9 cellular contexts compared by ENCODE assay signal in the genomic region with DNA sequence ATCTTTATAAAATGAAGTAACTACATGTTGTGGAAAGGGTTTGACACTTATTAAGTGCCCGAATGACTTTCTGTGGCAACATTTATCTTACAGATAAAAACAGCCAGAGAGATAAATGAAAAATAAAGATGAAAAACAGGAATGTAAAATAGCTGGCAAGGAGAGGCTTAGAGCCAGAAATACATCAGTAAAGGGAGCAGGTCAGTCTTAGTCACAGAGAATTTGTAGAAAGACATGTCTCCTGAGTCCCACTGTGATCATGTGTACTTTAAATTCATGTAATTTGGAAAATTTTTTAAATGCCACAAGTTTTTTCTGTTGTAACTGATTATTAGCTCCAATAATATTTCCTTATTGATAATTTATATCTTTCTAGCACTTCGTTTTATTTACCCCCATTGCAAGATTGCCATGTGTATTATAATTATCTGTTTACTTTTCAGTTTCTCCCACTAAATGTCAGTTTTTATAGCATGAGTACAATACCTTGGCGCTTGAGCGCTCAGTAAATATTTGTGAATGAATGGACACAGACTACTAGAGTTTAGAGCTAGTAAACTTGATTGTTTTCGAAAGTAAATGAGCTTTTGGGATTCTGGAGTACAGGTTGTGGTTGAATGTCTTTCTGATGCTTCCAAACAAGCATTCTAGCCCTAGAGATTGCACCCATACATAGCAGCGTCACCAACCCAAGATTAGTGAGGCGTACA. TPM values are rescaled to one million over a fixed set of nuclear protein-coding genes. Genes with fewer than 3 reads are reported as not detected.
DNase-seq lines count a peak whose midpoint lies in the region; ATAC-seq and TF ChIP-seq lines count a peak whose summit lies in the region.
"Had no signal": no experiment of that assay in that cellular context is flagged by ENCODE, and none has a peak within 500 bp of the region (broad histone marks: within the 10 kb centered on the region; RNA-seq: fewer than 3 reads in every experiment).

No MANE protein-coding gene starts in this region.

- no peak for ATAC-seq in GM21576 (IDR thresholded peaks at IDR 0.05; ENCODE audit: unreplicated experiment)
- ATAC-seq in HG02938 (IDR thresholded peaks at IDR 0.05; ENCODE audit: unreplicated experiment) = no peak

- no peak for TF ChIP-seq CTCF in nephron progenitor cell (IDR thresholded peaks at IDR 0.05)

- H3K36me3 Mint-ChIP-seq in T-helper 1 cell treated with Interleukin-12 subunit alpha and Interleukin-12 subunit beta and Interleukin-4 antibody, amounts not matched to agents 30 μg/mL and 1 μg/mL, for 36 hours (ENCODE audit: low read depth) = peaks cover 26% of the 10 kb centered on the region
- H3K36me3 Mint-ChIP-seq in activated T-helper 2 cell treated with anti-CD3 and anti-CD28 coated beads, Interferon-gamma antibody, Interleukin-2, Interleukin-4, amounts not matched to agents 10 μg/mL and 5 μg/mL and 100 μg/mL, durations not matched to agents 14 hours and 24 hours and 36 hours (ENCODE audit: low read depth) = peaks cover 44% of the 10 kb centered on the region
- H3K36me3 Mint-ChIP-seq in nephron progenitor cell (ENCODE audit: low read depth) = peaks cover 8% of the 10 kb centered on the region

- no peaks in the 10 kb centered on the region for H3K9me3 Mint-ChIP-seq in T-helper 1 cell treated with Interleukin-12 subunit alpha and Interleukin-12 subunit beta and Interleukin-4 antibody, amounts not matched to agents 30 μg/mL and 1 μg/mL, for 36 hours
- H3K9me3 Mint-ChIP-seq in activated T-helper 2 cell treated with anti-CD3 and anti-CD28 coated beads, Interferon-gamma antibody, Interleukin-2, Interleukin-4, amounts not matched to agents 10 μg/mL and 5 μg/mL and 100 μg/mL, durations not matched to agents 14 hours and 24 hours and 36 hours = no peaks in the 10 kb centered on the region
- no peaks in the 10 kb centered on the region for H3K9me3 Mint-ChIP-seq in nephron progenitor cell

- no peaks in the 10 kb centered on the region for H3K27me3 Mint-ChIP-seq in T-helper 1 cell treated with Interleukin-12 subunit alpha and Interleukin-12 subunit beta and Interleukin-4 antibody, amounts not matched to agents 30 μg/mL and 1 μg/mL, for 36 hours (ENCODE audit: low read depth)
- H3K27me3 Mint-ChIP-seq in activated T-helper 2 cell treated with anti-CD3 and anti-CD28 coated beads, Interferon-gamma antibody, Interleukin-2, Interleukin-4, amounts not matched to agents 10 μg/mL and 5 μg/mL and 100 μg/mL, durations not matched to agents 14 hours and 24 hours and 36 hours (ENCODE audit: low read depth) = no peaks in the 10 kb centered on the region
- no peaks in the 10 kb centered on the region for H3K27me3 Mint-ChIP-seq in nephron progenitor cell (ENCODE audit: low read depth, poor library complexity)

- intact Hi-C loops in activated T-helper 2 cell treated with anti-CD3 and anti-CD28 coated beads, Interferon-gamma antibody, Interleukin-2, Interleukin-4, amounts not matched to agents 10 μg/mL and 5 μg/mL and 100 μg/mL, durations not matched to agents 14 hours and 24 hours and 36 hours (cut with micrococcal nuclease) = no loop called here

- DNase-seq in T-helper 1 cell (no peak), NCI-H1105 treated with DMSO at 0.1 percent for 48 hours (lab: John Stamatoyannopoulos, UW) (peak; percentile 91), nephron progenitor cell (no peak), NCI-H2171 (lab: John Stamatoyannopoulos, UW) (no peak)
- DNase-seq in activated T-helper 2 cell treated with anti-CD3 and anti-CD28 coated beads, Interferon-gamma antibody, Interleukin-2, Interleukin-4, amounts not matched to agents 10 μg/mL and 5 μg/mL and 100 μg/mL, durations not matched to agents 14 hours and 24 hours and 36 hours (ENCODE audit: low spot score) = no peak
- DNase-seq: adrenal gland had no signal

- H3K4me1 Mint-ChIP-seq in T-helper 1 cell treated with Interleukin-12 subunit alpha and Interleukin-12 subunit beta and Interleukin-4 antibody, amounts not matched to agents 30 μg/mL and 1 μg/mL, for 36 hours (ENCODE audit: low read depth) = peaks cover 81% of the 10 kb centered on the region
- peaks cover 85% of the 10 kb centered on the region for H3K4me1 Mint-ChIP-seq in activated T-helper 2 cell treated with anti-CD3 and anti-CD28 coated beads, Interferon-gamma antibody, Interleukin-2, Interleukin-4, amounts not matched to agents 10 μg/mL and 5 μg/mL and 100 μg/mL, durations not matched to agents 14 hours and 24 hours and 36 hours (ENCODE audit: low read depth)
- H3K4me1 Mint-ChIP-seq in nephron progenitor cell = peaks cover 50% of the 10 kb centered on the region

- peak overlapping the region; percentile 23 for H3K27ac Mint-ChIP-seq in T-helper 1 cell treated with Interleukin-12 subunit alpha and Interleukin-12 subunit beta and Interleukin-4 antibody, amounts not matched to agents 30 μg/mL and 1 μg/mL, for 36 hours
- H3K27ac Mint-ChIP-seq in activated T-helper 2 cell treated with anti-CD3 and anti-CD28 coated beads, Interferon-gamma antibody, Interleukin-2, Interleukin-4, amounts not matched to agents 10 μg/mL and 5 μg/mL and 100 μg/mL, durations not matched to agents 14 hours and 24 hours and 36 hours = peak overlapping the region; percentile 62
- H3K27ac Mint-ChIP-seq in nephron progenitor cell = peak overlapping the region; percentile 34

- peak overlapping the region; percentile 72 for H3K4me3 Mint-ChIP-seq in T-helper 1 cell treated with Interleukin-12 subunit alpha and Interleukin-12 subunit beta and Interleukin-4 antibody, amounts not matched to agents 30 μg/mL and 1 μg/mL, for 36 hours
- no peak overlapping the region for H3K4me3 Mint-ChIP-seq in activated T-helper 2 cell treated with anti-CD3 and anti-CD28 coated beads, Interferon-gamma antibody, Interleukin-2, Interleukin-4, amounts not matched to agents 10 μg/mL and 5 μg/mL and 100 μg/mL, durations not matched to agents 14 hours and 24 hours and 36 hours (ENCODE audit: low read depth)
- no peak overlapping the region for H3K4me3 Mint-ChIP-seq in nephron progenitor cell

RNA-seq across cellular contexts. Expression of gene TAB2, which starts 15.2 kb away (rescaled TPM):
- 106 and 110 TPM in 2 replicates for total RNA-seq in activated T-helper 2 cell treated with anti-CD3 and anti-CD28 coated beads, Interferon-gamma antibody, Interleukin-2, Interleukin-4, amounts not matched to agents 10 μg/mL and 5 μg/mL and 100 μg/mL, durations not matched to agents 14 hours and 24 hours and 36 hours
